14 cellular contexts compared by ENCODE assay signal in genomic region chr1:154193821-154194220, GRCh38. TPM values are rescaled to one million over a fixed set of nuclear protein-coding genes. Genes with fewer than 3 reads are reported as not detected.
A peak's percentile ranks its signal among the peaks of the same experiment; 100 is the strongest.
DNase-seq lines count a peak whose midpoint lies in the region; ATAC-seq and TF ChIP-seq lines count a peak whose summit lies in the region.
"Had no signal": no experiment of that assay in that cellular context is flagged by ENCODE, and none has a peak within 500 bp of the region (broad histone marks: within the 10 kb centered on the region; RNA-seq: fewer than 3 reads in every experiment).

No MANE protein-coding gene starts in this region.

- POLR2A ChIA-PET in RWPE1 (lab: Yijun Ruan, JAX; ENCODE audit: low non-redundant PET): interaction anchor here (1.3 kb wide), 1 partner anchor 12 kb away, joined by 4 read pairs; no protein-coding TSS in a partner anchor

- H3K9me3 ChIP-seq in left ventricle myocardium inferior (replicated peaks): no peaks in the 10 kb centered on the region
- H3K9me3 ChIP-seq: spleen had no signal

- H3K4me3 Mint-ChIP-seq in activated T-cell treated with anti-CD3 and anti-CD28 coated beads, Interleukin-2, amount 50 U/mL, for 72 hours: no peak overlapping the region
- H3K4me3 Mint-ChIP-seq: activated naive CD8-positive, alpha-beta T cell had no signal

- DNase-seq in Right ventricle myocardium superior: no peak
- no peak for DNase-seq in left ventricle myocardium inferior
- DNase-seq in RPMI7951 (ENCODE audit: low read depth): peak; percentile 44
- peak; percentile 42 for DNase-seq in glomerular visceral epithelial cell (ENCODE audit: extremely low spot score)
- no peak for DNase-seq in erythroblast (lab: John Stamatoyannopoulos, UW)
- no peak for DNase-seq in activated T-cell treated with anti-CD3 and anti-CD28 coated beads, Interleukin-2, amount 50 U/mL, for 72 hours
- DNase-seq in RWPE1 (ENCODE audit: low spot score): no peak
- no peak for DNase-seq in activated naive CD4-positive, alpha-beta T cell treated with anti-CD3 and anti-CD28 coated beads, Interleukin-2, amount 50 U/mL, for 72 hours (ENCODE audit: low spot score in 2 of 2)
- DNase-seq: activated CD4-positive, alpha-beta T cell treated with anti-CD3 and anti-CD28 coated beads, Interleukin-2, amount 50 U/mL, for 48 hours; effector CD8-positive, alpha-beta T cell; NCI-H1048; spleen had no signal

- CTCF ChIA-PET in RWPE1 (lab: Yijun Ruan, JAX): interaction anchor here (0.8 to 1.1 kb wide), 2 partner anchors 78 to 141 kb away, joined by 3 to 4 read pairs; no protein-coding TSS in a partner anchor

- no peaks in the 10 kb centered on the region for H3K9me3 Mint-ChIP-seq in activated T-cell treated with anti-CD3 and anti-CD28 coated beads, Interleukin-2, amount 50 U/mL, for 72 hours
- no peaks in the 10 kb centered on the region for H3K9me3 Mint-ChIP-seq in activated naive CD4-positive, alpha-beta T cell treated with anti-CD3 and anti-CD28 coated beads, Interleukin-2, amount 50 U/mL, for 72 hours

- intact Hi-C loops in Right ventricle myocardium superior (cut with DNase I) (no loop called here), left ventricle myocardium inferior (cut with micrococcal nuclease) (no loop called here)

- no peak overlapping the region for H3K4me3 ChIP-seq in left ventricle myocardium inferior
- H3K4me3 ChIP-seq: spleen had no signal

- peaks cover 7% of the 10 kb centered on the region for H3K4me1 Mint-ChIP-seq in activated T-cell treated with anti-CD3 and anti-CD28 coated beads, Interleukin-2, amount 50 U/mL, for 72 hours (ENCODE audit: low read depth)

- peaks cover 6% of the 10 kb centered on the region for H3K4me1 ChIP-seq in left ventricle myocardium inferior

- no peaks in the 10 kb centered on the region for H3K27me3 ChIP-seq in left ventricle myocardium inferior (ENCODE audit: low read depth)
- H3K27me3 ChIP-seq: spleen had no signal

- H3K36me3 Mint-ChIP-seq in activated T-cell treated with anti-CD3 and anti-CD28 coated beads, Interleukin-2, amount 50 U/mL, for 72 hours (ENCODE audit: insufficient read depth in 2 of 2): no peaks in the 10 kb centered on the region
- no peaks in the 10 kb centered on the region for H3K36me3 Mint-ChIP-seq in activated naive CD4-positive, alpha-beta T cell treated with anti-CD3 and anti-CD28 coated beads, Interleukin-2, amount 50 U/mL, for 72 hours
- H3K36me3 Mint-ChIP-seq: activated naive CD8-positive, alpha-beta T cell had no signal

- ATAC-seq in Right ventricle myocardium superior (ENCODE audit: poor library complexity): peak; percentile 20
- ATAC-seq in activated T-cell treated with anti-CD3 and anti-CD28 coated beads, Interleukin-2, amount 50 U/mL, for 72 hours (replicated peaks in 1 of 2): no peak
- ATAC-seq in activated naive CD4-positive, alpha-beta T cell treated with anti-CD3 and anti-CD28 coated beads, Interleukin-2, amount 50 U/mL, for 72 hours: no peak
- ATAC-seq: HCT116 had no signal

- H3K27ac Mint-ChIP-seq in activated T-cell treated with anti-CD3 and anti-CD28 coated beads, Interleukin-2, amount 50 U/mL, for 72 hours: no peak overlapping the region
- H3K27ac Mint-ChIP-seq in activated naive CD4-positive, alpha-beta T cell treated with anti-CD3 and anti-CD28 coated beads, Interleukin-2, amount 50 U/mL, for 72 hours: peak overlapping the region in 1 of 2 donors; percentile 7
- H3K27ac Mint-ChIP-seq: activated naive CD8-positive, alpha-beta T cell had no signal

- H3K27ac ChIP-seq in left ventricle myocardium inferior (replicated peaks): no peak overlapping the region
- no peak overlapping the region for H3K27ac ChIP-seq in RWPE1
- H3K27ac ChIP-seq: spleen had no signal

- H3K27me3 Mint-ChIP-seq in activated T-cell treated with anti-CD3 and anti-CD28 coated beads, Interleukin-2, amount 50 U/mL, for 72 hours (ENCODE audit: low read depth): peaks cover 34% of the 10 kb centered on the region
- H3K27me3 Mint-ChIP-seq: activated naive CD8-positive, alpha-beta T cell had no signal

- TF ChIP-seq CTCF in left ventricle myocardium inferior (IDR thresholded peaks at IDR 0.05; ENCODE audit: borderline replicate concordance) (no peak), RWPE1 (conservative IDR thresholded peaks at IDR 0.05; ENCODE audit: low read depth) (no peak)

- no peaks in the 10 kb centered on the region for H3K36me3 ChIP-seq in left ventricle myocardium inferior
- H3K36me3 ChIP-seq: spleen had no signal

- no peak for TF ChIP-seq POLR2A in erythroblast (IDR thresholded peaks at IDR 0.05; ENCODE audit: low read length)

RNA-seq across cellular contexts. Expression of gene TPM3, which starts 1.9 kb away (rescaled TPM):
- total RNA-seq in Right ventricle myocardium superior: 80.9 TPM
- 161 TPM for total RNA-seq in left ventricle myocardium inferior
- total RNA-seq in RPMI7951 (2014; rRNA removed; shearing (Covaris generic)): 499 and 606 TPM in 2 replicates
- total RNA-seq in activated T-cell treated with anti-CD3 and anti-CD28 coated beads, Interleukin-2, amount 50 U/mL, for 72 hours: 100 to 1,000 TPM; 456 to 468 TPM
- 100 to 1,000 TPM; 373 to 610 TPM for total RNA-seq in activated naive CD4-positive, alpha-beta T cell treated with anti-CD3 and anti-CD28 coated beads, Interleukin-2, amount 50 U/mL, for 72 hours

RNA-seq across cellular contexts. Expression of gene CFAP141, which starts 12.3 kb away (rescaled TPM):
- total RNA-seq in Right ventricle myocardium superior (not detected), left ventricle myocardium inferior (not detected)
- not detected in 2 replicates for total RNA-seq in RPMI7951 (2014; rRNA removed; shearing (Covaris generic))
- not detected for total RNA-seq in activated T-cell treated with anti-CD3 and anti-CD28 coated beads, Interleukin-2, amount 50 U/mL, for 72 hours
- not detected for total RNA-seq in activated naive CD4-positive, alpha-beta T cell treated with anti-CD3 and anti-CD28 coated beads, Interleukin-2, amount 50 U/mL, for 72 hours
- total RNA-seq: spleen had no signal

RNA-seq across cellular contexts. Expression of gene UBAP2L, which starts 26.9 kb away (rescaled TPM):
- total RNA-seq in Right ventricle myocardium superior: 91.2 TPM
- total RNA-seq in left ventricle myocardium inferior: 101 TPM
- 52.8 and 73.8 TPM in 2 replicates for total RNA-seq in RPMI7951 (2014; rRNA removed; shearing (Covaris generic))
- total RNA-seq in activated T-cell treated with anti-CD3 and anti-CD28 coated beads, Interleukin-2, amount 50 U/mL, for 72 hours: 100 to 1,000 TPM; 166 to 171 TPM
- 100 to 1,000 TPM; 188 to 240 TPM for total RNA-seq in activated naive CD4-positive, alpha-beta T cell treated with anti-CD3 and anti-CD28 coated beads, Interleukin-2, amount 50 U/mL, for 72 hours

RNA-seq across cellular contexts. Expression of gene NUP210L, which starts 38.9 kb away (rescaled TPM):
- 0.43 TPM for total RNA-seq in Right ventricle myocardium superior
- total RNA-seq in left ventricle myocardium inferior: 0.30 TPM
- total RNA-seq in RPMI7951 (2014; rRNA removed; shearing (Covaris generic)): not detected in 2 replicates
- total RNA-seq in activated T-cell treated with anti-CD3 and anti-CD28 coated beads, Interleukin-2, amount 50 U/mL, for 72 hours: under 1 TPM; 0.07 to 0.14 TPM
- under 1 TPM; 0.10 to 0.11 TPM for total RNA-seq in activated naive CD4-positive, alpha-beta T cell treated with anti-CD3 and anti-CD28 coated beads, Interleukin-2, amount 50 U/mL, for 72 hours

Comparison
In these comparisons a context has a peak if more than half of its experiments do, and no peak if none do; other contexts are left out.
1. DNase-seq: peak in RPMI7951 (single experiment) and glomerular visceral epithelial cell (single experiment); none in Right ventricle myocardium superior (single experiment), left ventricle myocardium inferior (single experiment), erythroblast (0 of 2), activated T-cell treated with anti-CD3 and anti-CD28 coated beads, Interleukin-2, amount 50 U/mL, for 72 hours (0 of 2), RWPE1 (single experiment) and activated naive CD4-positive, alpha-beta T cell treated with anti-CD3 and anti-CD28 coated beads, Interleukin-2, amount 50 U/mL, for 72 hours (0 of 2).